In genomic region chr12:5656836-5657235, GRCh38 we compare ENCODE assay signal across 13 cellular contexts.
DNase-seq lines count a peak whose midpoint lies in the region; ATAC-seq and TF ChIP-seq lines count a peak whose summit lies in the region.
"Had no signal": no experiment of that assay in that cellular context is flagged by ENCODE, and none has a peak within 500 bp of the region (broad histone marks: within the 10 kb centered on the region; RNA-seq: fewer than 3 reads in every experiment).

No MANE protein-coding gene starts in this region.

- H3K79me2 ChIP-seq in GM23338 (replicated peaks; ENCODE audit: insufficient read depth), result no peaks in the 10 kb centered on the region

- no peaks in the 10 kb centered on the region for H3K4me1 ChIP-seq in GM23338 (ENCODE audit: insufficient read depth)
- H3K4me1 ChIP-seq: BLaER1, HAP-1 had no signal

- DNase-seq in EH (ENCODE audit: low read depth) (peak; percentile 48), M059J (ENCODE audit: low read depth) (peak; percentile 32), glomerular visceral epithelial cell (ENCODE audit: extremely low spot score) (peak; percentile 32), GM23338 (ENCODE audit: low spot score) (no peak)
- no peak for DNase-seq in stimulated activated effector memory CD8-positive, alpha-beta T cell treated with anti-CD3 and anti-CD28 coated beads, Interleukin-12 subunit alpha, Interleukin-12 subunit beta, amount 100 ng/mL, for 72 hours (ENCODE audit: low spot score in 2 of 2)
- no peak for DNase-seq in effector CD4-positive, alpha-beta T cell
- DNase-seq in activated CD4-positive, alpha-beta T cell treated with anti-CD3 and anti-CD28 coated beads, Interleukin-2, amount 10 ng/mL, durations not matched to agents 7 days and 5 days, result no peak
- DNase-seq: ACHN; CD4-positive, alpha-beta memory T cell; DMS153 had no signal

- H3K27ac ChIP-seq in GM23338 (ENCODE audit: low read depth), result no peak overlapping the region
- H3K27ac ChIP-seq: BLaER1 had no signal

- no peaks in the 10 kb centered on the region for H3F3A ChIP-seq in GM23338 (replicated peaks; ENCODE audit: low read depth)

- H3K36me3 Mint-ChIP-seq in stimulated activated effector memory CD8-positive, alpha-beta T cell treated with anti-CD3 and anti-CD28 coated beads, Interleukin-12 subunit alpha, Interleukin-12 subunit beta, amount 100 ng/mL, for 72 hours, result no peaks in the 10 kb centered on the region
- no peaks in the 10 kb centered on the region for H3K36me3 Mint-ChIP-seq in GM23338 (ENCODE audit: low read depth)
- H3K36me3 Mint-ChIP-seq in activated CD4-positive, alpha-beta T cell treated with anti-CD3 and anti-CD28 coated beads, Interleukin-2, amount 10 ng/mL, durations not matched to agents 7 days and 5 days (ENCODE audit: low read depth), result no peaks in the 10 kb centered on the region
- H3K36me3 Mint-ChIP-seq: CD14-positive monocyte; CD4-positive, alpha-beta memory T cell had no signal

- POLR2A ChIA-PET in activated CD4-positive, alpha-beta T cell treated with anti-CD3 and anti-CD28 coated beads, Interleukin-2, amount 10 ng/mL, durations not matched to agents 7 days and 5 days (lab: Charles Lee), result no interaction called here

- peak; percentile 11 for ATAC-seq in stimulated activated effector memory CD8-positive, alpha-beta T cell treated with anti-CD3 and anti-CD28 coated beads, Interleukin-12 subunit alpha, Interleukin-12 subunit beta, amount 100 ng/mL, for 72 hours
- ATAC-seq in GM23338, result no peak

- no peaks in the 10 kb centered on the region for H3K27me3 ChIP-seq in GM23338 (ENCODE audit: insufficient read depth)
- H3K27me3 ChIP-seq: BLaER1 had no signal

- no peak for TF ChIP-seq CTCF in GM23338 (conservative IDR thresholded peaks at IDR 0.05; ENCODE audit: low read depth in 2 of 2)

- no peaks in the 10 kb centered on the region; the same call in 1 of the 2 replicates for H3K9me2 ChIP-seq in GM23338 (ENCODE audit: insufficient read depth)

- H2AFZ ChIP-seq in GM23338, result no peak overlapping the region

- no peak overlapping the region for H3K4me3 ChIP-seq in GM23338
- H3K4me3 ChIP-seq: BLaER1, HAP-1 had no signal

- CTCF ChIA-PET in activated CD4-positive, alpha-beta T cell treated with anti-CD3 and anti-CD28 coated beads, Interleukin-2, amount 10 ng/mL, durations not matched to agents 7 days and 5 days (lab: Charles Lee), result no interaction called here

- no peaks in the 10 kb centered on the region for H3K4me1 Mint-ChIP-seq in stimulated activated effector memory CD8-positive, alpha-beta T cell treated with anti-CD3 and anti-CD28 coated beads, Interleukin-12 subunit alpha, Interleukin-12 subunit beta, amount 100 ng/mL, for 72 hours
- no peaks in the 10 kb centered on the region for H3K4me1 Mint-ChIP-seq in GM23338
- H3K4me1 Mint-ChIP-seq in activated CD4-positive, alpha-beta T cell treated with anti-CD3 and anti-CD28 coated beads, Interleukin-2, amount 10 ng/mL, durations not matched to agents 7 days and 5 days, result no peaks in the 10 kb centered on the region
- H3K4me1 Mint-ChIP-seq: CD14-positive monocyte; CD4-positive, alpha-beta memory T cell had no signal

- no peaks in the 10 kb centered on the region for H4K20me1 ChIP-seq in GM23338 (replicated peaks; ENCODE audit: insufficient read depth)
- H4K20me1 ChIP-seq: BLaER1 had no signal

- no peak overlapping the region for H3K4me3 Mint-ChIP-seq in stimulated activated effector memory CD8-positive, alpha-beta T cell treated with anti-CD3 and anti-CD28 coated beads, Interleukin-12 subunit alpha, Interleukin-12 subunit beta, amount 100 ng/mL, for 72 hours
- no peak overlapping the region for H3K4me3 Mint-ChIP-seq in GM23338
- no peak overlapping the region for H3K4me3 Mint-ChIP-seq in activated CD4-positive, alpha-beta T cell treated with anti-CD3 and anti-CD28 coated beads, Interleukin-2, amount 10 ng/mL, durations not matched to agents 7 days and 5 days
- H3K4me3 Mint-ChIP-seq: CD14-positive monocyte; CD4-positive, alpha-beta memory T cell had no signal

- H3K27me3 Mint-ChIP-seq in GM23338 (ENCODE audit: insufficient read depth, low read depth, poor library complexity), result no peaks in the 10 kb centered on the region
- H3K27me3 Mint-ChIP-seq in activated CD4-positive, alpha-beta T cell treated with anti-CD3 and anti-CD28 coated beads, Interleukin-2, amount 10 ng/mL, durations not matched to agents 7 days and 5 days, result no peaks in the 10 kb centered on the region

- H3K4me2 ChIP-seq in GM23338, result no peak overlapping the region
- H3K4me2 ChIP-seq: BLaER1 had no signal

- no peaks in the 10 kb centered on the region for H3K36me3 ChIP-seq in GM23338 (ENCODE audit: insufficient read depth)
- H3K36me3 ChIP-seq: BLaER1, HAP-1 had no signal

- H3K9me3 Mint-ChIP-seq in stimulated activated effector memory CD8-positive, alpha-beta T cell treated with anti-CD3 and anti-CD28 coated beads, Interleukin-12 subunit alpha, Interleukin-12 subunit beta, amount 100 ng/mL, for 72 hours, result no peaks in the 10 kb centered on the region
- no peaks in the 10 kb centered on the region for H3K9me3 Mint-ChIP-seq in GM23338
- H3K9me3 Mint-ChIP-seq in activated CD4-positive, alpha-beta T cell treated with anti-CD3 and anti-CD28 coated beads, Interleukin-2, amount 10 ng/mL, durations not matched to agents 7 days and 5 days, result no peaks in the 10 kb centered on the region
- H3K9me3 Mint-ChIP-seq: CD14-positive monocyte had no signal

- H3K27ac Mint-ChIP-seq in stimulated activated effector memory CD8-positive, alpha-beta T cell treated with anti-CD3 and anti-CD28 coated beads, Interleukin-12 subunit alpha, Interleukin-12 subunit beta, amount 100 ng/mL, for 72 hours, result no peak overlapping the region
- no peak overlapping the region for H3K27ac Mint-ChIP-seq in GM23338
- no peak overlapping the region for H3K27ac Mint-ChIP-seq in activated CD4-positive, alpha-beta T cell treated with anti-CD3 and anti-CD28 coated beads, Interleukin-2, amount 10 ng/mL, durations not matched to agents 7 days and 5 days
- H3K27ac Mint-ChIP-seq: CD14-positive monocyte; CD4-positive, alpha-beta memory T cell had no signal

TF ChIP-seq in GM23338, 12 proteins besides CTCF, POLR2A, EP300 and RAD21:
- no peak for TF ChIP-seq ZNF462 (CRISPR knock-in tag; IDR thresholded peaks at IDR 0.05)
- TF ChIP-seq ZNF114 (CRISPR knock-in tag; IDR thresholded peaks at IDR 0.05), result no peak

Comparison
In these comparisons a context has a peak if more than half of its experiments do, and no peak if none do; other contexts are left out.
1. DNase-seq: peak in EH (single experiment), M059J (single experiment) and glomerular visceral epithelial cell (single experiment); none in stimulated activated effector memory CD8-positive, alpha-beta T cell treated with anti-CD3 and anti-CD28 coated beads, Interleukin-12 subunit alpha, Interleukin-12 subunit beta, amount 100 ng/mL, for 72 hours (0 of 2), effector CD4-positive, alpha-beta T cell (single experiment), GM23338 (single experiment) and activated CD4-positive, alpha-beta T cell treated with anti-CD3 and anti-CD28 coated beads, Interleukin-2, amount 10 ng/mL, durations not matched to agents 7 days and 5 days (single experiment).